ENCODE assay signal across 8 cellular contexts in the genomic region with DNA sequence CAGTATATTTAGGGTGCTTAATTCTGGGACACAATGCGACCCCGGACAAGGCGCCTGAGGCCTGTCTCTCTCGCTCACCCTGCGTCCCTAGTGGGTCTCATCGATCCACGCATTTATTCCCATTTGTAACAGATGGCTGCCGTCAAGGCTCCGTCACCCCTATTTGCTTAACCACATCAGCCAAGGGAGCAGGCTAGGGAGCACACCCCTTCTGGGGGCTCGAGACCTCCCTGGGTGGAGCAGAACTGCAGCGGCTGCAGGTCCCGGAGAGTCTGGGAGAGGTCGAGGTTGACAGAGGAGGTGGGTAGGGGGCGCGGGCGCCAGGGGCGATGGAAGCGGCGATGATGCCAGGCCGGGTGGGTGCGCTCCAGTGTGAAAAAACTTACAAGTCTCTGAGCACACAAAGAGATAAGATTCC. TPM values are rescaled to one million over a fixed set of nuclear protein-coding genes. Genes with fewer than 3 reads are reported as not detected.
DNase-seq lines count a peak whose midpoint lies in the region; FAIRE-seq and TF ChIP-seq lines count a peak whose summit lies in the region.

No MANE protein-coding gene starts in this region.

- peak overlapping the region; percentile 71; the same call in 1 of the 2 replicates for H2BK5ac ChIP-seq in H1 (ENCODE audit: low read depth, low read length)

- no peak overlapping the region for H4K91ac ChIP-seq in H1 (replicated peaks; ENCODE audit: insufficient read length, low read length)

- H3K9me3 ChIP-seq in HUES48 (ENCODE audit: control insufficient read depth, insufficient read depth, low read length) (no peaks in the 10 kb centered on the region), H1 (ENCODE audit: insufficient read depth in 2 of 2, low read depth in 1 of 2, low read length in 1 of 2) (no peaks in the 10 kb centered on the region), mucosa of stomach (ENCODE audit: control insufficient read depth, low read length) (no peaks in the 10 kb centered on the region), thymus (ENCODE audit: control insufficient read depth) (no peaks in the 10 kb centered on the region)

- peak overlapping the region; percentile 100 for H3K27ac Mint-ChIP-seq in activated CD4-positive, alpha-beta T cell treated with anti-CD3 and anti-CD28 coated beads, Interleukin-2, amount 10 ng/mL, durations not matched to agents 7 days and 5 days

- H3K79me2 ChIP-seq in H1 (ENCODE audit: control insufficient read depth in 1 of 2, insufficient read depth in 2 of 2, low read length in 2 of 2) = peaks cover 4 to 56% of the 10 kb centered on the region in 2 experiments; a peak in 3 of 4 replicates

- POLR2A ChIA-PET in activated CD4-positive, alpha-beta T cell treated with anti-CD3 and anti-CD28 coated beads, Interleukin-2, amount 10 ng/mL, durations not matched to agents 7 days and 5 days (lab: Charles Lee) = no interaction called here
- POLR2A ChIA-PET in H1 (lab: Charles Lee; ENCODE audit: partially characterized antibody) = interaction anchor here (1.5 to 5.6 kb wide), 4 partner anchors 8 to 701 kb away, joined by 4 to 59 read pairs (median 9); a partner anchor contains a TSS

- DNase-seq in AG20443 (ENCODE audit: low spot score) (peak; percentile 14), H1 (ENCODE audit: low read depth in 1 of 2, low spot score in 2 of 2) (peak in 1 of 2 experiments; percentile 66), NOMO-1 treated with DMSO at 0.1 percent for 48 hours (lab: John Stamatoyannopoulos, UW; ENCODE audit: unreplicated experiment) (no peak), OCI-M2 (lab: John Stamatoyannopoulos, UW; ENCODE audit: unreplicated experiment) (no peak)
- peak; percentile 18 for DNase-seq in activated CD4-positive, alpha-beta T cell treated with anti-CD3 and anti-CD28 coated beads, Interleukin-2, amount 10 ng/mL, durations not matched to agents 7 days and 5 days

- no peak for TF ChIP-seq EP300 in H1 (IDR thresholded peaks at IDR 0.05; ENCODE audit: borderline replicate concordance in 1 of 2, low read depth in 2 of 2, low read length in 2 of 2)

- no peak for FAIRE-seq in H1 (lab: Jason Lieb, UNC)

- H3K4me1 ChIP-seq in HUES48 (ENCODE audit: control insufficient read depth, insufficient read depth, low read length) = peaks cover 10% of the 10 kb centered on the region; the same call in 1 of the 2 replicates
- no peaks in the 10 kb centered on the region for H3K4me1 ChIP-seq in H1 (replicated peaks in 1 of 4; ENCODE audit: control insufficient read depth in 3 of 4, insufficient read depth in 4 of 4, low read length in 3 of 4)
- peaks cover 5% of the 10 kb centered on the region for H3K4me1 ChIP-seq in mucosa of stomach (ENCODE audit: control insufficient read depth, insufficient read depth, low read length)
- peaks cover 10% of the 10 kb centered on the region for H3K4me1 ChIP-seq in thymus (ENCODE audit: control insufficient read depth, insufficient read depth, low read length)

- no peaks in the 10 kb centered on the region for H3K9me3 Mint-ChIP-seq in activated CD4-positive, alpha-beta T cell treated with anti-CD3 and anti-CD28 coated beads, Interleukin-2, amount 10 ng/mL, durations not matched to agents 7 days and 5 days

- H3K23me2 ChIP-seq in H1 (ENCODE audit: low read depth, low read length) = peaks cover 10% of the 10 kb centered on the region

- no peak for TF ChIP-seq RAD21 in H1 (IDR thresholded peaks at IDR 0.05 in 1 of 2, conservative IDR thresholded peaks at IDR 0.05 in 1 of 2; ENCODE audit: low read depth in 2 of 2, low read length in 2 of 2)

- peak overlapping the region; percentile 31 for H4K5ac ChIP-seq in H1 (ENCODE audit: insufficient read length, low read depth, low read length)

- no peak overlapping the region for H3K14ac ChIP-seq in H1 (ENCODE audit: insufficient read length)

- no peak overlapping the region for H2BK15ac ChIP-seq in H1 (ENCODE audit: low read length)

- H2BK20ac ChIP-seq in H1 (ENCODE audit: low read length) = no peak overlapping the region

- H3K36me3 Mint-ChIP-seq in activated CD4-positive, alpha-beta T cell treated with anti-CD3 and anti-CD28 coated beads, Interleukin-2, amount 10 ng/mL, durations not matched to agents 7 days and 5 days (ENCODE audit: low read depth) = peaks cover 18% of the 10 kb centered on the region

- H4K20me1 ChIP-seq in H1 (replicated peaks in 1 of 2; ENCODE audit: control insufficient read depth in 1 of 2, insufficient read depth in 2 of 2, low read length in 2 of 2) = peaks cover 0 to 2% of the 10 kb centered on the region in 2 experiments

- H3K27me3 Mint-ChIP-seq in activated CD4-positive, alpha-beta T cell treated with anti-CD3 and anti-CD28 coated beads, Interleukin-2, amount 10 ng/mL, durations not matched to agents 7 days and 5 days = no peaks in the 10 kb centered on the region

- H3K4ac ChIP-seq in H1 (replicated peaks; ENCODE audit: insufficient read length, low read depth, low read length) = peak overlapping the region; percentile 1

- no peak overlapping the region; the same call in 1 of the 2 replicates for H3K18ac ChIP-seq in H1 (ENCODE audit: extremely low read depth, low read length)

- H3K23ac ChIP-seq in H1 (ENCODE audit: insufficient read length) = no peak overlapping the region

- TF ChIP-seq CTCF in H1 (IDR thresholded peaks at IDR 0.05; ENCODE audit: control extremely low read depth in 1 of 3, insufficient read depth in 1 of 3, low read depth in 1 of 3, low read length in 3 of 3) = no peak

- H2AFZ ChIP-seq in H1 (ENCODE audit: low read length) = peak overlapping the region; percentile 12; the same call in 1 of the 2 replicates

- peak overlapping the region; percentile 100 for H3K4me3 Mint-ChIP-seq in activated CD4-positive, alpha-beta T cell treated with anti-CD3 and anti-CD28 coated beads, Interleukin-2, amount 10 ng/mL, durations not matched to agents 7 days and 5 days

- peak overlapping the region; percentile 23 for H3K56ac ChIP-seq in H1 (replicated peaks; ENCODE audit: insufficient read length, low read depth, low read length)

- WGBS in H1 (ENCODE audit: extremely low coverage in 1 of 2, insufficient coverage in 1 of 2, insufficient read length in 1 of 2, insufficient replicate concordance in 2 of 2, low coverage in 1 of 2, low lambda C conversion rate in 2 of 2, missing lambda C conversion rate in 1 of 2), 2 experiments = 4% methylated on average over 21 of the region's 21 CpGs; no CpG with 5 or more reads in 1 of the 2 experiments
- WGBS in thymus = under 1% methylated on average over 21 of the region's 21 CpGs

- H3K4me3 ChIP-seq in HUES48 (ENCODE audit: low read depth, low read length) (peak overlapping the region; percentile 98), H1 (ENCODE audit: extremely low read depth in 1 of 4, insufficient read depth in 2 of 4, low read depth in 3 of 4, low read length in 4 of 4) (peak overlapping the region; percentile 66 to 98 (median 94)), mucosa of stomach (ENCODE audit: low read length) (peak overlapping the region; percentile 87), thymus (ENCODE audit: low read length) (peak overlapping the region; percentile 78)

- 0 out of 2 replicates have a peak overlapping the region, but pooled peaks have one; percentile 26 for H2AK5ac ChIP-seq in H1 (ENCODE audit: low read depth, low read length)

- TF ChIP-seq POLR2A in H1 (IDR thresholded peaks at IDR 0.05; ENCODE audit: control extremely low read depth in 1 of 2, low read depth in 2 of 2, low read length in 2 of 2) = no peak

- H3K9ac ChIP-seq in HUES48 (ENCODE audit: low read depth, low read length) = peak overlapping the region; percentile 92
- H3K9ac ChIP-seq in H1 (replicated peaks in 1 of 4; ENCODE audit: extremely low read depth in 1 of 4, low read depth in 3 of 4, low read length in 3 of 4) = peak overlapping the region; percentile 58 to 92 (median 80)
- H3K9ac ChIP-seq in mucosa of stomach (ENCODE audit: low read length) = peak overlapping the region; percentile 97

- H3K27ac ChIP-seq in HUES48 (ENCODE audit: low read depth, low read length) (peak overlapping the region; percentile 90), H1 (ENCODE audit: low read depth, low read length) (peak overlapping the region; percentile 75; the same call in 1 of the 2 replicates), thymus (ENCODE audit: low read depth) (peak overlapping the region; percentile 91)

- H3K27me3 ChIP-seq in HUES48 (ENCODE audit: control insufficient read depth, insufficient read depth, low read length) (no peaks in the 10 kb centered on the region), H1 (replicated peaks in 1 of 4; ENCODE audit: control insufficient read depth in 3 of 4, extremely low read depth in 1 of 4, insufficient read depth in 3 of 4, low read length in 3 of 4) (no peaks in the 10 kb centered on the region), mucosa of stomach (ENCODE audit: control insufficient read depth, insufficient read depth, low read length) (no peaks in the 10 kb centered on the region), thymus (ENCODE audit: control insufficient read depth, insufficient read depth) (no peaks in the 10 kb centered on the region)

- H4K8ac ChIP-seq in H1 (ENCODE audit: extremely low read depth, insufficient read depth, low read length) = peak overlapping the region; percentile 41; the same call in 1 of the 2 replicates

- H3K79me1 ChIP-seq in H1 (ENCODE audit: low read depth, low read length) = peaks cover 3% of the 10 kb centered on the region; the same call in 1 of the 2 replicates

- H2BK12ac ChIP-seq in H1 (ENCODE audit: low read depth, low read length) = no peak overlapping the region; the same call in 1 of the 2 replicates

- peaks cover 36% of the 10 kb centered on the region for H3K36me3 ChIP-seq in HUES48 (ENCODE audit: control insufficient read depth, insufficient read depth, low read length)
- H3K36me3 ChIP-seq in H1 (ENCODE audit: control insufficient read depth in 2 of 4, insufficient read depth in 4 of 4, low read length in 3 of 4) = peaks cover 0 to 29% (median 7%) of the 10 kb centered on the region in 4 experiments; a peak in 5 of 8 replicates
- H3K36me3 ChIP-seq in mucosa of stomach (ENCODE audit: control insufficient read depth, insufficient read depth, low read length) = no peaks in the 10 kb centered on the region
- peaks cover 4% of the 10 kb centered on the region for H3K36me3 ChIP-seq in thymus (ENCODE audit: control insufficient read depth, insufficient read depth)

- H3K4me2 ChIP-seq in H1 (ENCODE audit: insufficient read depth in 1 of 2, low read depth in 2 of 2, low read length in 2 of 2) = peak overlapping the region; percentile 85 to 94

- peaks cover 38% of the 10 kb centered on the region for H3K4me1 Mint-ChIP-seq in activated CD4-positive, alpha-beta T cell treated with anti-CD3 and anti-CD28 coated beads, Interleukin-2, amount 10 ng/mL, durations not matched to agents 7 days and 5 days

- CTCF ChIA-PET in activated CD4-positive, alpha-beta T cell treated with anti-CD3 and anti-CD28 coated beads, Interleukin-2, amount 10 ng/mL, durations not matched to agents 7 days and 5 days (lab: Charles Lee) = interaction anchor here (0.8 to 2.0 kb wide), 6 partner anchors 9 to 58 kb away, joined by 3 to 9 read pairs (median 4); no protein-coding TSS in a partner anchor
- CTCF ChIA-PET in H1 (lab: Charles Lee; ENCODE audit: partially characterized antibody) = interaction anchor here (1.3 to 1.8 kb wide), 3 partner anchors 18 to 150 kb away, joined by 3 read pairs; no protein-coding TSS in a partner anchor

- no peak overlapping the region for H2BK120ac ChIP-seq in H1 (replicated peaks; ENCODE audit: low read depth, low read length)

RNA-seq across cellular contexts. Expression of a gene that starts 0.5 kb away (rescaled TPM):
- 10 to 100 TPM; 29.8 to 33.9 TPM for total RNA-seq in activated CD4-positive, alpha-beta T cell treated with anti-CD3 and anti-CD28 coated beads, Interleukin-2, amount 10 ng/mL, durations not matched to agents 7 days and 5 days
- 24.3 and 24.6 TPM in 2 replicates for total RNA-seq in H1 (2021; fragmentation: NEBNext Ultra II Directional; extraction: Animal tissue kit (Norgen Biotek cat#: 25700))
- 7.3 and 15.0 TPM in 2 replicates for polyA plus RNA-seq in H1 (2011; rRNA removed)
- polyA plus RNA-seq in H1 (2011; cell fraction: cytosol; rRNA removed) = 19.3 TPM
- 6.6 TPM for polyA plus RNA-seq in H1 (2011; cell fraction: nucleus; rRNA removed)
- 14.0 to 21.8 TPM (median 18.5 TPM) in 4 replicates for polyA plus RNA-seq in H1 (2012, experiment 1 of 2)
- polyA plus RNA-seq in H1 (2012, experiment 2 of 2) = 2.4 TPM
- 44.3 TPM for polyA plus RNA-seq in H1 (2013, experiment 1 of 2)
- polyA plus RNA-seq in H1 (2013, experiment 2 of 2) = 53.8 TPM
- polyA minus RNA-seq in H1 (2011; rRNA and poly(A)+ RNA removed) = 5.1 and 7.3 TPM in 2 replicates
- 11.4 TPM for polyA minus RNA-seq in H1 (2011; cell fraction: cytosol; rRNA and poly(A)+ RNA removed)
- 24.3 TPM for polyA minus RNA-seq in H1 (2011; cell fraction: nucleus; rRNA and poly(A)+ RNA removed)
- polyA plus RNA-seq in thymus = 43.0 TPM

RNA-seq across cellular contexts. Expression of a gene that starts 2.0 kb away (rescaled TPM):
- 100 to 1,000 TPM in 1 of 2 experiments, 10 to 100 TPM in 1; 94.9 to 105 TPM for total RNA-seq in activated CD4-positive, alpha-beta T cell treated with anti-CD3 and anti-CD28 coated beads, Interleukin-2, amount 10 ng/mL, durations not matched to agents 7 days and 5 days
- 86.1 and 87.6 TPM in 2 replicates for total RNA-seq in H1 (2021; fragmentation: NEBNext Ultra II Directional; extraction: Animal tissue kit (Norgen Biotek cat#: 25700))
- polyA plus RNA-seq in H1 (2011; rRNA removed) = 35.5 and 54.3 TPM in 2 replicates
- 65.3 TPM for polyA plus RNA-seq in H1 (2011; cell fraction: cytosol; rRNA removed)
- polyA plus RNA-seq in H1 (2011; cell fraction: nucleus; rRNA removed) = 27.5 TPM
- polyA plus RNA-seq in H1 (2012, experiment 1 of 2) = 72.7 to 120 TPM (median 74.1 TPM) in 4 replicates
- 16.4 TPM for polyA plus RNA-seq in H1 (2012, experiment 2 of 2)
- polyA plus RNA-seq in H1 (2013, experiment 1 of 2) = 83.7 TPM
- polyA plus RNA-seq in H1 (2013, experiment 2 of 2) = 80.6 TPM
- polyA minus RNA-seq in H1 (2011; rRNA and poly(A)+ RNA removed) = 33.8 and 41.3 TPM in 2 replicates
- 20.5 TPM for polyA minus RNA-seq in H1 (2011; cell fraction: cytosol; rRNA and poly(A)+ RNA removed)
- polyA minus RNA-seq in H1 (2011; cell fraction: nucleus; rRNA and poly(A)+ RNA removed) = 29.7 TPM
- 112 TPM for polyA plus RNA-seq in thymus

Comparison
In these comparisons a context has a peak if more than half of its experiments do, and no peak if none do; other contexts are left out.
1. DNase-seq: peak in AG20443 (single experiment) and activated CD4-positive, alpha-beta T cell treated with anti-CD3 and anti-CD28 coated beads, Interleukin-2, amount 10 ng/mL, durations not matched to agents 7 days and 5 days (single experiment); none in NOMO-1 treated with DMSO at 0.1 percent for 48 hours (single experiment) and OCI-M2 (single experiment).
2. Peak in every context shown above with its lines, with median percentiles within 50 percentile points of each other: H3K27ac ChIP-seq, H3K4me3 ChIP-seq and H3K9ac ChIP-seq.